ENCODE assay signal across 8 cellular contexts in genomic region chr6:84774174-84775158, GRCh38. TPM values are rescaled to one million over a fixed set of nuclear protein-coding genes. Genes with fewer than 3 reads are reported as not detected.
DNase-seq lines count a peak whose midpoint lies in the region; ATAC-seq and TF ChIP-seq lines count a peak whose summit lies in the region.

No MANE protein-coding gene starts in this region.

- H3K9me3 ChIP-seq in suprapubic skin = no peaks in the 10 kb centered on the region

- peak; percentile 69 for ATAC-seq in HG03342 (IDR thresholded peaks at IDR 0.05; ENCODE audit: unreplicated experiment)

- peak; percentile 70 for DNase-seq in activated CD8-positive, alpha-beta memory T cell treated with anti-CD3 and anti-CD28 coated beads, Interleukin-2, amount 50 U/mL, for 48 hours
- DNase-seq in activated CD8-positive, alpha-beta memory T cell treated with anti-CD3 and anti-CD28 coated beads, Interleukin-2, amount 50 U/mL, for 4 hours = no peak
- DNase-seq in astrocyte of the spinal cord (ENCODE audit: low read depth, low spot score) (peak; percentile 66), iris pigment epithelial cell (ENCODE audit: low read depth) (peak; percentile 57), suprapubic skin (ENCODE audit: low spot score in 2 of 2) (peak; percentile 61 to 77), cerebellar nuclear complex (lab: John Stamatoyannopoulos, UW) (no peak), HT-29 (ENCODE audit: low spot score) (no peak)

- H3K4me1 ChIP-seq in suprapubic skin = peaks cover 21% of the 10 kb centered on the region

- H3K27ac ChIP-seq in suprapubic skin = peak overlapping the region; percentile 81

- TF ChIP-seq CTCF in astrocyte of the spinal cord (IDR thresholded peaks at IDR 0.05; ENCODE audit: low read depth, low read length) (peak; percentile 68), suprapubic skin (IDR thresholded peaks at IDR 0.05) (peak in 1 of 2 donors; percentile 64)

- 13% methylated on average over 68 of the region's 87 CpGs for WGBS in suprapubic skin

- in situ Hi-C loops in astrocyte of the spinal cord (cut with HindIII; ENCODE audit: low sequenced_read_pairs) = no loop called here

- H3K36me3 ChIP-seq in suprapubic skin = no peaks in the 10 kb centered on the region

- TF ChIP-seq POLR2A in suprapubic skin (IDR thresholded peaks at IDR 0.05) = no peak

- H3K4me3 ChIP-seq in astrocyte of the spinal cord (ENCODE audit: low read depth, low read length) = peak overlapping the region; percentile 45
- H3K4me3 ChIP-seq in suprapubic skin = peak overlapping the region; percentile 53

- TF ChIP-seq EP300 in suprapubic skin (IDR thresholded peaks at IDR 0.05) = no peak

- peaks cover 87% of the 10 kb centered on the region for H3K27me3 ChIP-seq in suprapubic skin

RNA-seq across cellular contexts. Expression of gene TBX18, which starts 10.1 kb away (rescaled TPM):
- 1 to 10 TPM in 3 of 4 donors, under 1 TPM in 1; 0.62 to 4.2 (median 2.7) TPM for total RNA-seq in suprapubic skin
- total RNA-seq in HT-29 (2014; rRNA removed; shearing (Covaris generic)) = not detected in 2 replicates

Comparison
In these comparisons a context has a peak if more than half of its experiments do, and no peak if none do; other contexts are left out.
1. DNase-seq: peak in activated CD8-positive, alpha-beta memory T cell treated with anti-CD3 and anti-CD28 coated beads, Interleukin-2, amount 50 U/mL, for 48 hours (single experiment), astrocyte of the spinal cord (single experiment), iris pigment epithelial cell (single experiment) and suprapubic skin (2 of 2); none in activated CD8-positive, alpha-beta memory T cell treated with anti-CD3 and anti-CD28 coated beads, Interleukin-2, amount 50 U/mL, for 4 hours (single experiment), cerebellar nuclear complex (0 of 2) and HT-29 (single experiment).